In genomic region chr21:45128613-45129226, GRCh38 we compare ENCODE assay signal across 8 cellular contexts. TPM values are rescaled to one million over a fixed set of nuclear protein-coding genes. Genes with fewer than 3 reads are reported as not detected.
DNase-seq lines count a peak whose midpoint lies in the region; ATAC-seq and TF ChIP-seq lines count a peak whose summit lies in the region.

No MANE protein-coding gene starts in this region.

- no peaks in the 10 kb centered on the region for H3K36me3 ChIP-seq in ACC112 (ENCODE audit: insufficient read depth, low read length)
- H3K36me3 ChIP-seq in colonic mucosa: no peaks in the 10 kb centered on the region
- H3K36me3 ChIP-seq in lower lobe of right lung: no peaks in the 10 kb centered on the region

- in situ Hi-C loops in GM13977 (cut with MboI; ENCODE audit: low pct_unique_long_range_greater_than_20kb, low sequenced_read_pairs, unreplicated experiment): loop anchor here (25.0 kb wide), 1 partner anchor 709 kb away; no protein-coding TSS in a partner anchor

- ATAC-seq in lower lobe of right lung: peak; percentile 90 to 92
- ATAC-seq in HG03095 (IDR thresholded peaks at IDR 0.05; ENCODE audit: unreplicated experiment): no peak

- H3K4me1 ChIP-seq in ACC112 (ENCODE audit: control insufficient read depth, insufficient read depth, low read length, unreplicated experiment) (peaks cover 28% of the 10 kb centered on the region), colonic mucosa (peaks cover 5% of the 10 kb centered on the region), lower lobe of right lung (peaks cover 49% of the 10 kb centered on the region)

- H3K27me3 Mint-ChIP-seq in activated CD4-positive, alpha-beta T cell treated with anti-CD3 and anti-CD28 coated beads, Interleukin-2, amount 10 ng/mL, durations not matched to agents 24 days and 14 days: no peaks in the 10 kb centered on the region

- H3K27ac ChIP-seq in ACC112 (ENCODE audit: low read depth, low read length): peak overlapping the region; percentile 78; the same call in 1 of the 2 replicates
- no peak overlapping the region for H3K27ac ChIP-seq in colonic mucosa
- peak overlapping the region; percentile 8 for H3K27ac ChIP-seq in lower lobe of right lung

- no peak overlapping the region for H3K4me3 Mint-ChIP-seq in activated CD4-positive, alpha-beta T cell treated with anti-CD3 and anti-CD28 coated beads, Interleukin-2, amount 10 ng/mL, durations not matched to agents 24 days and 14 days

- H3K9me3 ChIP-seq in colonic mucosa (no peaks in the 10 kb centered on the region), lower lobe of right lung (no peaks in the 10 kb centered on the region)

- TF ChIP-seq CTCF in GM13977 (IDR thresholded peaks at IDR 0.05; ENCODE audit: extremely low read depth, insufficient read depth, missing control alignments): peak; percentile 91
- TF ChIP-seq CTCF in colonic mucosa (IDR thresholded peaks at IDR 0.05): peak; percentile 84
- TF ChIP-seq CTCF in lower lobe of right lung (IDR thresholded peaks at IDR 0.05): peak; percentile 94

- no peak overlapping the region for H3K4me3 ChIP-seq in ACC112 (ENCODE audit: low read depth, low read length)
- H3K4me3 ChIP-seq in colonic mucosa: no peak overlapping the region
- H3K4me3 ChIP-seq in lower lobe of right lung: no peak overlapping the region

- H3K27me3 ChIP-seq in ACC112 (ENCODE audit: insufficient read depth, low read length) (no peaks in the 10 kb centered on the region), colonic mucosa (no peaks in the 10 kb centered on the region), lower lobe of right lung (ENCODE audit: low read depth) (no peaks in the 10 kb centered on the region)

- intact Hi-C loops in activated CD4-positive, alpha-beta T cell treated with anti-CD3 and anti-CD28 coated beads, Interleukin-2, amount 10 ng/mL, durations not matched to agents 24 days and 14 days (cut with micrococcal nuclease): loop anchor here (1.0 to 5.0 kb wide), 2 partner anchors 51 to 179 kb away; no protein-coding TSS in a partner anchor
- intact Hi-C loops in colonic mucosa (cut with DNase I) (loop anchor here (1.0 to 5.0 kb wide), 2 partner anchors 51 to 179 kb away; no protein-coding TSS in a partner anchor), lower lobe of right lung (cut with DNase I) (no loop called here)

- DNase-seq in GM13977 (ENCODE audit: low spot score): peak; percentile 70
- DNase-seq in NCI-H345 (lab: John Stamatoyannopoulos, UW): peak; percentile 71
- DNase-seq in activated CD4-positive, alpha-beta T cell treated with anti-CD3 and anti-CD28 coated beads, Interleukin-2, amount 10 ng/mL, durations not matched to agents 24 days and 14 days: peak; percentile 92
- DNase-seq in colonic mucosa: peak; percentile 75
- peak; percentile 79 for DNase-seq in lower lobe of right lung
- DNase-seq in stimulated activated CD8-positive, alpha-beta memory T cell treated with anti-CD3 and anti-CD28 coated beads, Interleukin-12 subunit alpha, Interleukin-12 subunit beta, amount 100 ng/mL, for 1 hour (ENCODE audit: low read depth): peak; percentile 65

- peaks cover 4% of the 10 kb centered on the region for H3K79me2 ChIP-seq in ACC112 (ENCODE audit: control insufficient read depth, insufficient read depth, low read length, unreplicated experiment)

- peaks cover 25% of the 10 kb centered on the region for H3K4me1 Mint-ChIP-seq in activated CD4-positive, alpha-beta T cell treated with anti-CD3 and anti-CD28 coated beads, Interleukin-2, amount 10 ng/mL, durations not matched to agents 24 days and 14 days

- H3K9me3 Mint-ChIP-seq in activated CD4-positive, alpha-beta T cell treated with anti-CD3 and anti-CD28 coated beads, Interleukin-2, amount 10 ng/mL, durations not matched to agents 24 days and 14 days: no peaks in the 10 kb centered on the region

- no peak overlapping the region for H3K9ac ChIP-seq in colonic mucosa (ENCODE audit: low read depth in 2 of 2, low read length in 2 of 2)

- no peak overlapping the region for H3K27ac Mint-ChIP-seq in activated CD4-positive, alpha-beta T cell treated with anti-CD3 and anti-CD28 coated beads, Interleukin-2, amount 10 ng/mL, durations not matched to agents 24 days and 14 days

- H2AFZ ChIP-seq in ACC112 (ENCODE audit: low read length, unreplicated experiment): no peak overlapping the region

- peaks cover 2% of the 10 kb centered on the region for H3K36me3 Mint-ChIP-seq in activated CD4-positive, alpha-beta T cell treated with anti-CD3 and anti-CD28 coated beads, Interleukin-2, amount 10 ng/mL, durations not matched to agents 24 days and 14 days (ENCODE audit: low read depth)

RNA-seq across cellular contexts. Expression of gene ADARB1, which starts 54.3 kb away (rescaled TPM):
- 21.8 and 24.6 TPM in 2 replicates for total RNA-seq in activated CD4-positive, alpha-beta T cell treated with anti-CD3 and anti-CD28 coated beads, Interleukin-2, amount 10 ng/mL, durations not matched to agents 24 days and 14 days
- 1 to 10 TPM; 8.7 to 9.3 TPM for total RNA-seq in colonic mucosa
- total RNA-seq in lower lobe of right lung: 48.2 TPM
